Comparison of ENCODE assay signal across 8 cellular contexts in the genomic region with DNA sequence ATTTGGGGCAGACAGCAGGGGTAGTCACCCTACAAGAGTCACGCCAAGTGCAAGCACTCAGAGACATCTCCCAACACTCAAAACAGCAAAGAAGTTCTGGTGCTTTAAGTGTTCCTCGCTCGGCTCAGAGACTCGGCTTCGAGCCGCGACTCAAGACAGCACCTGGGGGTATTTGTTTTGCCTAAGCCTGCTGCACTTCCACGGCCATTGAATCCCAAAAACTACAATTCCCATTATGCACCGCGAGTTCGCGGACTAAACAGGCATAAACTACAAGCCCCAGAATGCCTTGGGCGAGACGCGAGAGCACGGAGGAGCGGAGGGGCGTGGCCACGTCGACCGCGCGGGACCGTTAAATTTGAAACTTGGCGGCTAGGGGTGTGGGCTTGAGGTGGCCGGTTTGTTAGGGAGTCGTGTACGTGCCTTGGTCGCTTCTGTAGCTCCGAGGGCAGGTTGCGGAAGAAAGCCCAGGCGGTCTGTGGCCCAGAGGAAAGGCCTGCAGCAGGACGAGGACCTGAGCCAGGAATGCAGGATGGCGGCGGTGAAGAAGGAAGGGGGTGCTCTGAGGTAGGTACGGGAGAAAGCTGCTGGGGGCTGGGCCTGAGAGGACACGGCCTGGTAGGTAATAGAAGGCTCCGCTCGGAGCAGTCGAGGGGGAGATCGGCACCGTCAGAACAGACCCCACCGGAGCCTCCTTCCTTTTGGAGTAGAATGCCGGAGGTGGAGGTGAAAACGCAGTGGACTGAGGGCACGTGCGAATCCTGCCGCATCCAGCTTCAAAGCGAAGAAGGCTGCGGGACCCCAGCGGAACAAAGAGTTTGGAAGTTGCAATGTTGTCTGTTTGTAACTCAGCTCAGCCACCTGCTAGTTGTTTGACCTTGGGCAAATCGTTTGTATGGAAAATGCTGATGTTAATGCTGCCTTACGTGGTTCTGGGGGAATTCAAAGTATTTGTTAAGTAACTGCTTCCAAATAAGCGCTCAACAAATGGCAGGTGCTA. TPM values are rescaled to one million over a fixed set of nuclear protein-coding genes. Genes with fewer than 3 reads are reported as not detected.
A peak's percentile ranks its signal among the peaks of the same experiment; 100 is the strongest.
DNase-seq lines count a peak whose midpoint lies in the region; ATAC-seq and TF ChIP-seq lines count a peak whose summit lies in the region.

A gene with protein sequence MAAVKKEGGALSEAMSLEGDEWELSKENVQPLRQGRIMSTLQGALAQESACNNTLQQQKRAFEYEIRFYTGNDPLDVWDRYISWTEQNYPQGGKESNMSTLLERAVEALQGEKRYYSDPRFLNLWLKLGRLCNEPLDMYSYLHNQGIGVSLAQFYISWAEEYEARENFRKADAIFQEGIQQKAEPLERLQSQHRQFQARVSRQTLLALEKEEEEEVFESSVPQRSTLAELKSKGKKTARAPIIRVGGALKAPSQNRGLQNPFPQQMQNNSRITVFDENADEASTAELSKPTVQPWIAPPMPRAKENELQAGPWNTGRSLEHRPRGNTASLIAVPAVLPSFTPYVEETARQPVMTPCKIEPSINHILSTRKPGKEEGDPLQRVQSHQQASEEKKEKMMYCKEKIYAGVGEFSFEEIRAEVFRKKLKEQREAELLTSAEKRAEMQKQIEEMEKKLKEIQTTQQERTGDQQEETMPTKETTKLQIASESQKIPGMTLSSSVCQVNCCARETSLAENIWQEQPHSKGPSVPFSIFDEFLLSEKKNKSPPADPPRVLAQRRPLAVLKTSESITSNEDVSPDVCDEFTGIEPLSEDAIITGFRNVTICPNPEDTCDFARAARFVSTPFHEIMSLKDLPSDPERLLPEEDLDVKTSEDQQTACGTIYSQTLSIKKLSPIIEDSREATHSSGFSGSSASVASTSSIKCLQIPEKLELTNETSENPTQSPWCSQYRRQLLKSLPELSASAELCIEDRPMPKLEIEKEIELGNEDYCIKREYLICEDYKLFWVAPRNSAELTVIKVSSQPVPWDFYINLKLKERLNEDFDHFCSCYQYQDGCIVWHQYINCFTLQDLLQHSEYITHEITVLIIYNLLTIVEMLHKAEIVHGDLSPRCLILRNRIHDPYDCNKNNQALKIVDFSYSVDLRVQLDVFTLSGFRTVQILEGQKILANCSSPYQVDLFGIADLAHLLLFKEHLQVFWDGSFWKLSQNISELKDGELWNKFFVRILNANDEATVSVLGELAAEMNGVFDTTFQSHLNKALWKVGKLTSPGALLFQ (plus strand): TSS at position 381 of the 1,000 bp plus-strand sequence. CDS start 152 bp downstream, at position 533.

- intact Hi-C loops in head of caudate nucleus (cut with DNase I) (loop anchor here (5.0 kb wide), 1 partner anchor 54 kb away; the partner anchor contains the start of gene BMF), thyroid gland (cut with DNase I) (loop anchor here (5.0 kb wide), 1 partner anchor 54 kb away; the partner anchor contains the start of gene BMF)

- H3K4me1 ChIP-seq in SK-N-SH (ENCODE audit: control insufficient read depth in 1 of 2, insufficient read depth in 2 of 2, low read depth in 1 of 2, low read length in 1 of 2) = peaks cover 0 to 14% of the 10 kb centered on the region in 2 experiments; a peak in 2 of 4 replicates
- peaks cover 3 to 10% of the 10 kb centered on the region in 2 donors for H3K4me1 ChIP-seq in thyroid gland

- no peak for TF ChIP-seq POLR2A in thyroid gland (IDR thresholded peaks at IDR 0.05)

- H3K9me3 ChIP-seq in SK-N-SH = no peaks in the 10 kb centered on the region
- no peaks in the 10 kb centered on the region for H3K9me3 ChIP-seq in thyroid gland

- H3K36me3 ChIP-seq in SK-N-SH (replicated peaks in 1 of 2; ENCODE audit: control insufficient read depth in 1 of 2, insufficient read depth in 2 of 2, low read length in 1 of 2) = peaks cover 5 to 8% of the 10 kb centered on the region in 2 experiments
- H3K36me3 ChIP-seq in thyroid gland = no peaks in the 10 kb centered on the region

- H3K4me1 Mint-ChIP-seq in activated naive CD4-positive, alpha-beta T cell treated with anti-CD3 and anti-CD28 coated beads, Interleukin-2, amount 10 ng/mL, durations not matched to agents 7 days and 5 days = peaks cover 11% of the 10 kb centered on the region
- H3K4me1 Mint-ChIP-seq in osteocyte (ENCODE audit: unreplicated experiment) = peaks cover 1% of the 10 kb centered on the region

- no peaks in the 10 kb centered on the region for H3F3A ChIP-seq in SK-N-SH (replicated peaks; ENCODE audit: insufficient read depth)

- DNase-seq in GM10266 (ENCODE audit: extremely low spot score) (peak; percentile 91), NCI-H1092 treated with DMSO at 0.1 percent for 48 hours (lab: John Stamatoyannopoulos, UW) (peak; percentile 91), SK-N-SH (peak; percentile 90), head of caudate nucleus (peak; percentile 87 to 97 (median 93)), osteocyte (ENCODE audit: extremely low spot score, unreplicated experiment) (peak; percentile 96), thyroid gland (peak; percentile 89 to 90)
- peak; percentile 96 for DNase-seq in activated naive CD4-positive, alpha-beta T cell treated with anti-CD3 and anti-CD28 coated beads, Interleukin-2, amount 10 ng/mL, durations not matched to agents 7 days and 5 days

- H3K36me3 Mint-ChIP-seq in activated naive CD4-positive, alpha-beta T cell treated with anti-CD3 and anti-CD28 coated beads, Interleukin-2, amount 10 ng/mL, durations not matched to agents 7 days and 5 days = peaks cover 17% of the 10 kb centered on the region
- H3K36me3 Mint-ChIP-seq in osteocyte (ENCODE audit: unreplicated experiment) = no peaks in the 10 kb centered on the region

- TF ChIP-seq CTCF in GM10266 (IDR thresholded peaks at IDR 0.05; ENCODE audit: control insufficient read depth, insufficient read depth, low read depth, missing control alignments) = no peak
- TF ChIP-seq CTCF in SK-N-SH (IDR thresholded peaks at IDR 0.05) = no peak
- no peak for TF ChIP-seq CTCF in osteocyte (IDR thresholded peaks at IDR 0.05)
- TF ChIP-seq CTCF in thyroid gland (IDR thresholded peaks at IDR 0.05) = no peak

- H3K27ac Mint-ChIP-seq in activated naive CD4-positive, alpha-beta T cell treated with anti-CD3 and anti-CD28 coated beads, Interleukin-2, amount 10 ng/mL, durations not matched to agents 7 days and 5 days = no peak within 1 kb of the TSS
- no peak within 1 kb of the TSS for H3K27ac Mint-ChIP-seq in osteocyte (ENCODE audit: unreplicated experiment)

- H3K9ac ChIP-seq in SK-N-SH = peak within 1 kb of the TSS; percentile 58; the same call in 1 of the 2 replicates

- CTCF ChIA-PET in SK-N-SH (lab: Yijun Ruan, JAX) = interaction anchor here (0.7 to 5.7 kb wide), 8 partner anchors 16 to 535 kb away, joined by 3 to 21 read pairs (median 4); no protein-coding TSS in a partner anchor
- CTCF ChIA-PET in activated naive CD4-positive, alpha-beta T cell treated with anti-CD3 and anti-CD28 coated beads, Interleukin-2, amount 10 ng/mL, durations not matched to agents 7 days and 5 days (lab: Charles Lee) = interaction anchor here (0.8 to 3.9 kb wide), 9 partner anchors 19 to 123 kb away, joined by 3 to 24 read pairs (median 4); partner anchors contain the start of genes BMF and SRP14

- peak within 1 kb of the TSS; percentile 75 for H3K4me2 ChIP-seq in SK-N-SH

- POLR2A ChIA-PET in SK-N-SH (lab: Yijun Ruan, JAX) = interaction anchor here (1.0 to 1.1 kb wide), 2 partner anchors 15 to 47 kb away, joined by 3 read pairs; no protein-coding TSS in a partner anchor

- TF ChIP-seq RAD21 in SK-N-SH (IDR thresholded peaks at IDR 0.05; ENCODE audit: low read length) = no peak

- peak within 1 kb of the TSS; percentile 21 to 71; a peak in 3 of 4 replicates for H3K27ac ChIP-seq in SK-N-SH (ENCODE audit: low read depth in 2 of 2, low read length in 1 of 2)
- H3K27ac ChIP-seq in thyroid gland = no peak within 1 kb of the TSS

- peak; percentile 84 for ATAC-seq in HG02610 (IDR thresholded peaks at IDR 0.05; ENCODE audit: unreplicated experiment)

- TF ChIP-seq EP300 in SK-N-SH (IDR thresholded peaks at IDR 0.05; ENCODE audit: borderline replicate concordance in 1 of 2, low read depth in 1 of 2, low read length in 1 of 2) = no peak

- WGBS in SK-N-SH (ENCODE audit: low lambda C conversion rate) = 3% methylated on average over 36 of the region's 54 CpGs
- WGBS in thyroid gland, 2 donors = 2 to 3% methylated on average over 36 to 54 of the region's 54 CpGs

- H3K9me2 ChIP-seq in SK-N-SH = no peaks in the 10 kb centered on the region

- peak within 1 kb of the TSS; percentile 93 for H2AFZ ChIP-seq in SK-N-SH (ENCODE audit: low read depth)

- no peak within 1 kb of the TSS for H3K4me3 Mint-ChIP-seq in activated naive CD4-positive, alpha-beta T cell treated with anti-CD3 and anti-CD28 coated beads, Interleukin-2, amount 10 ng/mL, durations not matched to agents 7 days and 5 days
- H3K4me3 Mint-ChIP-seq in osteocyte (ENCODE audit: unreplicated experiment) = no peak within 1 kb of the TSS

- H3K4me3 ChIP-seq in SK-N-SH (ENCODE audit: low read depth in 2 of 2, low read length in 1 of 2) (peak within 1 kb of the TSS; percentile 86 to 91), thyroid gland (replicated peaks in 1 of 3) (peak within 1 kb of the TSS in 2 of 3 donors; percentile 11 to 35)

- no peaks in the 10 kb centered on the region for H4K20me1 ChIP-seq in SK-N-SH (ENCODE audit: insufficient read depth)

- no peaks in the 10 kb centered on the region for H3K9me3 Mint-ChIP-seq in activated naive CD4-positive, alpha-beta T cell treated with anti-CD3 and anti-CD28 coated beads, Interleukin-2, amount 10 ng/mL, durations not matched to agents 7 days and 5 days
- H3K9me3 Mint-ChIP-seq in osteocyte (ENCODE audit: unreplicated experiment) = no peaks in the 10 kb centered on the region

- peaks cover 16% of the 10 kb centered on the region for H3K27me3 Mint-ChIP-seq in activated naive CD4-positive, alpha-beta T cell treated with anti-CD3 and anti-CD28 coated beads, Interleukin-2, amount 10 ng/mL, durations not matched to agents 7 days and 5 days
- H3K27me3 Mint-ChIP-seq in osteocyte (ENCODE audit: unreplicated experiment) = no peaks in the 10 kb centered on the region

- H3K79me2 ChIP-seq in SK-N-SH (ENCODE audit: insufficient read depth) = peaks cover 50% of the 10 kb centered on the region

- H3K27me3 ChIP-seq in SK-N-SH (ENCODE audit: insufficient read depth) (no peaks in the 10 kb centered on the region), thyroid gland (no peaks in the 10 kb centered on the region)

TF ChIP-seq in SK-N-SH, 30 proteins besides CTCF, POLR2A, EP300 and RAD21 (continues in another document):
- TF ChIP-seq SMC3 (IDR thresholded peaks at IDR 0.05; ENCODE audit: low read depth, low read length) (peak; percentile 4; the same call in 1 of the 2 replicates), EZH2phosphoT487 (IDR thresholded peaks at IDR 0.05; ENCODE audit: borderline replicate concordance, low read depth) (no peak), NFIC (IDR thresholded peaks at IDR 0.05; ENCODE audit: borderline replicate concordance) (0 out of 2 replicates have a peak, but pooled peaks have one; percentile 4), GATA2 (CRISPR knock-in tag; IDR thresholded peaks at IDR 0.05) (no peak)

RNA-seq across cellular contexts. Expression of the gene that starts here (rescaled TPM):
- polyA plus RNA-seq in SK-N-SH (2012; rRNA removed) = 12.6 and 13.8 TPM in 2 replicates
- 10.8 and 12.4 TPM in 2 replicates for polyA plus RNA-seq in SK-N-SH (2012; cell fraction: cytosol; rRNA removed)
- polyA plus RNA-seq in SK-N-SH (2012; cell fraction: nucleus; rRNA removed) = 17.3 and 38.5 TPM in 2 replicates
- 8.0 and 8.5 TPM in 2 replicates for total RNA-seq in osteocyte
- 1 to 10 TPM in 2 of 4 donors, under 1 TPM in 2; 0.20 to 3.7 (median 1.4) TPM for total RNA-seq in thyroid gland

Comparison
In these comparisons a context has a peak if more than half of its experiments do, and no peak if none do; other contexts are left out.
1. H3K27ac ChIP-seq: peak in SK-N-SH (2 of 2); none in thyroid gland (0 of 3).
2. Peak in every context shown above with its lines, with median percentiles within 50 percentile points of each other: DNase-seq.